In genomic region chr12:57182918-57183575, GRCh38 we compare ENCODE assay signal across 9 cellular contexts. TPM values are rescaled to one million over a fixed set of nuclear protein-coding genes. Genes with fewer than 3 reads are reported as not detected.
DNase-seq lines count a peak whose midpoint lies in the region; ATAC-seq and TF ChIP-seq lines count a peak whose summit lies in the region.
"Had no signal": no experiment of that assay in that cellular context is flagged by ENCODE, and none has a peak within 500 bp of the region (broad histone marks: within the 10 kb centered on the region; RNA-seq: fewer than 3 reads in every experiment).

No MANE protein-coding gene starts in this region.

- ATAC-seq in GM19328 (IDR thresholded peaks at IDR 0.05; ENCODE audit: unreplicated experiment) (peak; percentile 77), HG03457 (IDR thresholded peaks at IDR 0.05; ENCODE audit: unreplicated experiment) (peak; percentile 89)

- CTCF ChIA-PET in activated CD4-positive, alpha-beta memory T cell treated with anti-CD3 and anti-CD28 coated beads for 36 hours (lab: Charles Lee), result interaction anchor here (0.6 to 12.7 kb wide), 32 partner anchors 9 to 430 kb away, joined by 3 to 228 read pairs (median 4); partner anchors contain the start of genes HSD17B6, LRP1 and STAT6

- H3K27me3 Mint-ChIP-seq in activated CD4-positive, alpha-beta memory T cell treated with anti-CD3 and anti-CD28 coated beads for 36 hours, result no peaks in the 10 kb centered on the region
- H3K27me3 Mint-ChIP-seq in mesothelial cell of epicardium (ENCODE audit: low read depth), result no peaks in the 10 kb centered on the region
- H3K27me3 Mint-ChIP-seq: IgD-negative memory B cell had no signal

- no peak overlapping the region for H3K27ac Mint-ChIP-seq in activated CD4-positive, alpha-beta memory T cell treated with anti-CD3 and anti-CD28 coated beads for 36 hours
- peak overlapping the region; percentile 80 for H3K27ac Mint-ChIP-seq in mesothelial cell of epicardium

- H3K4me1 Mint-ChIP-seq in activated CD4-positive, alpha-beta memory T cell treated with anti-CD3 and anti-CD28 coated beads for 36 hours (ENCODE audit: low read depth), result no peaks in the 10 kb centered on the region
- H3K4me1 Mint-ChIP-seq in mesothelial cell of epicardium, result peaks cover 13% of the 10 kb centered on the region

- DNase-seq in NCI-H526 treated with DMSO at 0.1 percent for 48 hours (lab: John Stamatoyannopoulos, UW), result peak; percentile 42
- DNase-seq in activated CD4-positive, alpha-beta memory T cell treated with anti-CD3 and anti-CD28 coated beads for 36 hours, result peak; percentile 87
- peak; percentile 52 for DNase-seq in effector CD8-positive, alpha-beta T cell (lab: John Stamatoyannopoulos, UW)
- peak; percentile 60 to 89 for DNase-seq in mesothelial cell of epicardium (ENCODE audit: low spot score in 2 of 2, unreplicated experiment in 2 of 2)
- DNase-seq in stimulated activated CD8-positive, alpha-beta memory T cell treated with anti-CD3 and anti-CD28 coated beads, Interleukin-7, amount 100 ng/mL, for 1 hour (ENCODE audit: low read depth in 2 of 2), result peak; percentile 60 to 71

- POLR2A ChIA-PET in activated CD4-positive, alpha-beta memory T cell treated with anti-CD3 and anti-CD28 coated beads for 36 hours (lab: Charles Lee), result no interaction called here

- intact Hi-C loops in activated CD4-positive, alpha-beta memory T cell treated with anti-CD3 and anti-CD28 coated beads for 36 hours (cut with micrococcal nuclease), result loop anchor here (1.0 to 5.0 kb wide), 4 partner anchors 59 to 431 kb away; partner anchors contain the start of gene PRIM1

- no peak overlapping the region for H3K27ac ChIP-seq in C4-2B

- TF ChIP-seq CTCF in C4-2B (conservative IDR thresholded peaks at IDR 0.05), result peak; percentile 94
- peak; percentile 80 for TF ChIP-seq CTCF in mesothelial cell of epicardium (IDR thresholded peaks at IDR 0.05; ENCODE audit: unreplicated experiment)

- no peaks in the 10 kb centered on the region for H3K9me3 Mint-ChIP-seq in activated CD4-positive, alpha-beta memory T cell treated with anti-CD3 and anti-CD28 coated beads for 36 hours
- no peaks in the 10 kb centered on the region for H3K9me3 Mint-ChIP-seq in mesothelial cell of epicardium
- H3K9me3 Mint-ChIP-seq: IgD-negative memory B cell had no signal

- H3K4me3 Mint-ChIP-seq in activated CD4-positive, alpha-beta memory T cell treated with anti-CD3 and anti-CD28 coated beads for 36 hours, result no peak overlapping the region
- no peak overlapping the region for H3K4me3 Mint-ChIP-seq in mesothelial cell of epicardium
- H3K4me3 Mint-ChIP-seq: IgD-negative memory B cell had no signal

- no peaks in the 10 kb centered on the region for H3K36me3 Mint-ChIP-seq in activated CD4-positive, alpha-beta memory T cell treated with anti-CD3 and anti-CD28 coated beads for 36 hours
- H3K36me3 Mint-ChIP-seq in mesothelial cell of epicardium, result peaks cover 35% of the 10 kb centered on the region

RNA-seq across cellular contexts. Expression of gene NXPH4, which starts 33.5 kb away (rescaled TPM):
- under 1 TPM; 0.24 to 0.46 TPM for total RNA-seq in activated CD4-positive, alpha-beta memory T cell treated with anti-CD3 and anti-CD28 coated beads for 36 hours
- total RNA-seq in mesothelial cell of epicardium, result 3.3 to 3.8 TPM (median 3.6 TPM) in 3 replicates

RNA-seq across cellular contexts. Expression of gene LRP1-AS, which starts 35.6 kb away (rescaled TPM):
- total RNA-seq in activated CD4-positive, alpha-beta memory T cell treated with anti-CD3 and anti-CD28 coated beads for 36 hours, result not detected
- total RNA-seq in mesothelial cell of epicardium, result not detected in 3 replicates

RNA-seq across cellular contexts. Expression of gene SHMT2, which starts 46.5 kb away (rescaled TPM):
- 100 to 1,000 TPM; 401 to 404 TPM for total RNA-seq in activated CD4-positive, alpha-beta memory T cell treated with anti-CD3 and anti-CD28 coated beads for 36 hours
- 78.7 to 83.7 TPM (median 78.8 TPM) in 3 replicates for total RNA-seq in mesothelial cell of epicardium

RNA-seq across cellular contexts. Expression of gene LRP1, which starts 54.8 kb away (rescaled TPM):
- 1 to 10 TPM; 1.4 TPM for total RNA-seq in activated CD4-positive, alpha-beta memory T cell treated with anti-CD3 and anti-CD28 coated beads for 36 hours
- 229 to 253 TPM (median 243 TPM) in 3 replicates for total RNA-seq in mesothelial cell of epicardium
